1 cellular context compared by ENCODE assay signal in genomic region chr6:27145731-27146455, GRCh38.
TF ChIP-seq lines count a peak whose summit lies in the region.

No MANE protein-coding gene starts in this region.

TF ChIP-seq in HepG2, 621 proteins besides CTCF, POLR2A, EP300 and RAD21 (continued from another document):
- TF ChIP-seq TFDP2 (CRISPR knock-in tag; IDR thresholded peaks at IDR 0.05) = peak; percentile 82
- peak; percentile 51; the same call in 1 of the 2 replicates for TF ChIP-seq MAX (IDR thresholded peaks at IDR 0.05)
- no peak for TF ChIP-seq ARNTL (CRISPR knock-in tag; IDR thresholded peaks at IDR 0.05)
- TF ChIP-seq CEBPZ (IDR thresholded peaks at IDR 0.05; ENCODE audit: low read length) = no peak
- peak; percentile 37; the same call in 1 of the 2 replicates for TF ChIP-seq ZMYM4 (CRISPR knock-in tag; IDR thresholded peaks at IDR 0.05)
- TF ChIP-seq ZKSCAN8 (CRISPR knock-in tag; IDR thresholded peaks at IDR 0.05; ENCODE audit: borderline replicate concordance) = no peak
- TF ChIP-seq, protein P1, sequence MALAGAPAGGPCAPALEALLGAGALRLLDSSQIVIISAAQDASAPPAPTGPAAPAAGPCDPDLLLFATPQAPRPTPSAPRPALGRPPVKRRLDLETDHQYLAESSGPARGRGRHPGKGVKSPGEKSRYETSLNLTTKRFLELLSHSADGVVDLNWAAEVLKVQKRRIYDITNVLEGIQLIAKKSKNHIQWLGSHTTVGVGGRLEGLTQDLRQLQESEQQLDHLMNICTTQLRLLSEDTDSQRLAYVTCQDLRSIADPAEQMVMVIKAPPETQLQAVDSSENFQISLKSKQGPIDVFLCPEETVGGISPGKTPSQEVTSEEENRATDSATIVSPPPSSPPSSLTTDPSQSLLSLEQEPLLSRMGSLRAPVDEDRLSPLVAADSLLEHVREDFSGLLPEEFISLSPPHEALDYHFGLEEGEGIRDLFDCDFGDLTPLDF (CRISPR knock-in tag; IDR thresholded peaks at IDR 0.05) = peak; percentile 75; the same call in 1 of the 2 replicates
- TF ChIP-seq SUZ12 (IDR thresholded peaks at IDR 0.05; ENCODE audit: low read depth, low read length) = no peak
- TF ChIP-seq ELF1 (CRISPR knock-in tag; IDR thresholded peaks at IDR 0.05) = 0 out of 2 replicates have a peak, but pooled peaks have one; percentile 15
- no peak for TF ChIP-seq CBX2 (IDR thresholded peaks at IDR 0.05; ENCODE audit: low read depth, low read length)
- no peak for TF ChIP-seq CBX2 (CRISPR knock-in tag; IDR thresholded peaks at IDR 0.05; ENCODE audit: low read depth)
- 0 out of 2 replicates have a peak, but pooled peaks have one; percentile 27 for TF ChIP-seq ZNF563 (CRISPR knock-in tag; IDR thresholded peaks at IDR 0.05)
- TF ChIP-seq, protein P2, sequence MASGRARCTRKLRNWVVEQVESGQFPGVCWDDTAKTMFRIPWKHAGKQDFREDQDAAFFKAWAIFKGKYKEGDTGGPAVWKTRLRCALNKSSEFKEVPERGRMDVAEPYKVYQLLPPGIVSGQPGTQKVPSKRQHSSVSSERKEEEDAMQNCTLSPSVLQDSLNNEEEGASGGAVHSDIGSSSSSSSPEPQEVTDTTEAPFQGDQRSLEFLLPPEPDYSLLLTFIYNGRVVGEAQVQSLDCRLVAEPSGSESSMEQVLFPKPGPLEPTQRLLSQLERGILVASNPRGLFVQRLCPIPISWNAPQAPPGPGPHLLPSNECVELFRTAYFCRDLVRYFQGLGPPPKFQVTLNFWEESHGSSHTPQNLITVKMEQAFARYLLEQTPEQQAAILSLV (CRISPR knock-in tag; IDR thresholded peaks at IDR 0.05; ENCODE audit: borderline replicate concordance) = no peak
- no peak for TF ChIP-seq SATB2 (CRISPR knock-in tag; IDR thresholded peaks at IDR 0.05)
- TF ChIP-seq FOXO4 (CRISPR knock-in tag; conservative IDR thresholded peaks at IDR 0.05) = 0 out of 2 replicates have a peak, but pooled peaks have one; percentile 62
